1 cellular context compared by ENCODE assay signal in the genomic region with DNA sequence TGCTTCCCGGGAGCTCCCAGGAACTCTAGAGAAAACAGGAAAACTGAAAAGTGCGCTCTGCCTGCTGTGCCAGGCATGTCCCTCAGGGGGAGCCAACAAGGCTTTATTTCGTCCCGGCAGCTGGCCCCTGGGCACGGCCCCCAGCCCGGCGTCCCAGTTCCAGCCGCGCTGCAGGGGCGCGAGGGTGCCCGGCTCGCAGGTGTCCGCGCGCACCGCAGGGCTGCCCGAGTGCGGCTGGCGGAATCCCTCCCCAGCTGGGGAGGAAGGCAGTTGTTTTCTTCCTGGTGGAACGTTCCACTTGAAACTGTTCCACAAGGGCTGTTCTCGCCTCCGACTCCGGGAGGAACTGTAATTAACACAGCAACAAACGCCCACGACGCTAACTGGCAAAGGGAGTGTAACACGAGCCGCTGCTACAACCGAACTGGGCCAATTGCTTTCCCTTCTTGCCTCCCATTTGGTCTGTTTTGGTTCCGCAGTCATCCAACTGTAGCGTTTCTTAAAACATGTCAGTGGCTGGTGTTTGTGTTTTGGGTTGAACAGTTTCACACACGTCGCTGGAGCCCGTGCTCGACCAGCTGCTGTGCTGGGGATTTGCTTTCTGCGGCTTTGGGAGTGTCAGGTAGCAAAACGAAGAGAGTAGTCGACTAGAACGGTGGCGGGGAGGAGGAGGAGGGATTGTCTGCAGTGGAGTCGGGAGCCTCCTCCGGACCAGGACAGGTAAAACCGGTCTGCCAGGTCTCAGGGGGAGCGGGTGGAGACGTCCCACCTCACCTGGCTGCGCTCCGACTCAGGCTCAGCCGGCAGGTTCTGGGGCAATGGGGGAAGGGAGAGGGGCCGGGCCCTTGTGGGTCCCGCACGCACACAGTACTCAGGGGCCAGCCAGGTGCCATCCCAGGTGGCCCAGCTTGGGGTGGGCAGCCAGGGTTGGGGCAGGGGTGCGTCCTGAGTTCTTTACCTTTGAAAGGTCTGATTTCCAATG.
TF ChIP-seq lines count a peak whose summit lies in the region.

No MANE protein-coding gene starts in this region.

TF ChIP-seq in HepG2, 621 proteins besides CTCF, POLR2A, EP300 and RAD21 (continued from another document and continues in another):
- no peak for TF ChIP-seq ZNF230 (CRISPR knock-in tag; IDR thresholded peaks at IDR 0.05)
- no peak for TF ChIP-seq TBL1XR1 (IDR thresholded peaks at IDR 0.05; ENCODE audit: borderline replicate concordance, low read length, partially characterized antibody)
- no peak for TF ChIP-seq ZNF564 (CRISPR knock-in tag; IDR thresholded peaks at IDR 0.05)
- no peak for TF ChIP-seq PLRG1 (conservative IDR thresholded peaks at IDR 0.05)
- TF ChIP-seq DNMT3B (CRISPR knock-in tag; conservative IDR thresholded peaks at IDR 0.05) = no peak
- TF ChIP-seq NBN (conservative IDR thresholded peaks at IDR 0.05) = no peak
- TF ChIP-seq IRX3 (CRISPR knock-in tag; IDR thresholded peaks at IDR 0.05; ENCODE audit: borderline replicate concordance, low read depth) = no peak
- TF ChIP-seq, protein P1, sequence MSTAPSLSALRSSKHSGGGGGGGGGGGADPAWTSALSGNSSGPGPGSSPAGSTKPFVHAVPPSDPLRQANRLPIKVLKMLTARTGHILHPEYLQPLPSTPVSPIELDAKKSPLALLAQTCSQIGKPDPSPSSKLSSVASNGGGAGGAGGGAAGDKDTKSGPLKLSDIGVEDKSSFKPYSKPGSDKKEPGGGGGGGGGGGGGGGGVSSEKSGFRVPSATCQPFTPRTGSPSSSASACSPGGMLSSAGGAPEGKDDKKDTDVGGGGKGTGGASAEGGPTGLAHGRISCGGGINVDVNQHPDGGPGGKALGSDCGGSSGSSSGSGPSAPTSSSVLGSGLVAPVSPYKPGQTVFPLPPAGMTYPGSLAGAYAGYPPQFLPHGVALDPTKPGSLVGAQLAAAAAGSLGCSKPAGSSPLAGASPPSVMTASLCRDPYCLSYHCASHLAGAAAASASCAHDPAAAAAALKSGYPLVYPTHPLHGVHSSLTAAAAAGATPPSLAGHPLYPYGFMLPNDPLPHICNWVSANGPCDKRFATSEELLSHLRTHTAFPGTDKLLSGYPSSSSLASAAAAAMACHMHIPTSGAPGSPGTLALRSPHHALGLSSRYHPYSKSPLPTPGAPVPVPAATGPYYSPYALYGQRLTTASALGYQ (CRISPR knock-in tag; IDR thresholded peaks at IDR 0.05) = no peak
- TF ChIP-seq MED8 (CRISPR knock-in tag; IDR thresholded peaks at IDR 0.05; ENCODE audit: insufficient replicate concordance) = no peak
- no peak for TF ChIP-seq TBP (CRISPR knock-in tag; IDR thresholded peaks at IDR 0.05)
- TF ChIP-seq NCOA1 (CRISPR knock-in tag; IDR thresholded peaks at IDR 0.05) = no peak
- TF ChIP-seq ZNF382 (CRISPR knock-in tag; IDR thresholded peaks at IDR 0.05; ENCODE audit: borderline replicate concordance) = no peak
- TF ChIP-seq ZNF253 (CRISPR knock-in tag; IDR thresholded peaks at IDR 0.05; ENCODE audit: borderline replicate concordance) = no peak
- TF ChIP-seq, protein P2, sequence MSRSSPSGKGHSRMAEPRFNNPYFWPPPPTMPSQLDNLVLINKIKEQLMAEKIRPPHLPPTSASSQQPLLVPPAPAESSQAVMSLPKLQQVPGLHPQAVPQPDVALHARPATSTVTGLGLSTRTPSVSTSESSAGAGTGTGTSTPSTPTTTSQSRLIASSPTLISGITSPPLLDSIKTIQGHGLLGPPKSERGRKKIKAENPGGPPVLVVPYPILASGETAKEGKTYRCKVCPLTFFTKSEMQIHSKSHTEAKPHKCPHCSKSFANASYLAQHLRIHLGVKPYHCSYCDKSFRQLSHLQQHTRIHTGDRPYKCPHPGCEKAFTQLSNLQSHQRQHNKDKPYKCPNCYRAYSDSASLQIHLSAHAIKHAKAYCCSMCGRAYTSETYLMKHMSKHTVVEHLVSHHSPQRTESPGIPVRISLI (CRISPR knock-in tag; IDR thresholded peaks at IDR 0.05; ENCODE audit: borderline replicate concordance) = no peak
- no peak for TF ChIP-seq CBX2 (IDR thresholded peaks at IDR 0.05; ENCODE audit: low read depth, low read length)
- peak; percentile 91 for TF ChIP-seq CBX2 (CRISPR knock-in tag; IDR thresholded peaks at IDR 0.05; ENCODE audit: low read depth)
- TF ChIP-seq SPEN (CRISPR knock-in tag; IDR thresholded peaks at IDR 0.05; ENCODE audit: low read depth) = no peak
- no peak for TF ChIP-seq ZNF572 (CRISPR knock-in tag; IDR thresholded peaks at IDR 0.05)
- TF ChIP-seq JDP2 (CRISPR knock-in tag; IDR thresholded peaks at IDR 0.05; ENCODE audit: borderline replicate concordance) = no peak
- TF ChIP-seq CREM (IDR thresholded peaks at IDR 0.05) = no peak
- no peak for TF ChIP-seq CREM (CRISPR knock-in tag; IDR thresholded peaks at IDR 0.05)
- TF ChIP-seq ZNF484 (CRISPR knock-in tag; IDR thresholded peaks at IDR 0.05; ENCODE audit: borderline replicate concordance, low read depth) = no peak
- no peak for TF ChIP-seq EHMT2 (IDR thresholded peaks at IDR 0.05; ENCODE audit: borderline replicate concordance, low read depth, low read length)
- TF ChIP-seq ZBTB7A (CRISPR knock-in tag; IDR thresholded peaks at IDR 0.05) = no peak
- no peak for TF ChIP-seq ZNF615 (CRISPR knock-in tag; IDR thresholded peaks at IDR 0.05; ENCODE audit: borderline replicate concordance)
- TF ChIP-seq ZBTB34 (CRISPR knock-in tag; IDR thresholded peaks at IDR 0.05) = no peak
- TF ChIP-seq TAF1 (CRISPR knock-in tag; IDR thresholded peaks at IDR 0.05) = no peak
- TF ChIP-seq TEAD3 (CRISPR knock-in tag; optimal IDR thresholded peaks at IDR 0.05; ENCODE audit: borderline replicate concordance) = peak; percentile 37
- peak; percentile 45 for TF ChIP-seq BORCS8-MEF2B (CRISPR knock-in tag; IDR thresholded peaks at IDR 0.05)
- no peak for TF ChIP-seq PPARG (CRISPR knock-in tag; conservative IDR thresholded peaks at IDR 0.05)
- TF ChIP-seq, protein P3, sequence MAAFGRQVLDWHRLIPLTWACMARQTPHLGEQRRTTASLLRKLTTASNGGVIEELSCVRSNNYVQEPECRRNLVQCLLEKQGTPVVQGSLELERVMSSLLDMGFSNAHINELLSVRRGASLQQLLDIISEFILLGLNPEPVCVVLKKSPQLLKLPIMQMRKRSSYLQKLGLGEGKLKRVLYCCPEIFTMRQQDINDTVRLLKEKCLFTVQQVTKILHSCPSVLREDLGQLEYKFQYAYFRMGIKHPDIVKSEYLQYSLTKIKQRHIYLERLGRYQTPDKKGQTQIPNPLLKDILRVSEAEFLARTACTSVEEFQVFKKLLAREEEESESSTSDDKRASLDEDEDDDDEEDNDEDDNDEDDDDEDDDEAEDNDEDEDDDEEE (CRISPR knock-in tag; IDR thresholded peaks at IDR 0.05) = 0 out of 2 replicates have a peak, but pooled peaks have one; percentile 11
- TF ChIP-seq ZNF260 (CRISPR knock-in tag; IDR thresholded peaks at IDR 0.05; ENCODE audit: borderline replicate concordance, low read depth) = no peak
- TF ChIP-seq ZNF629 (CRISPR knock-in tag; conservative IDR thresholded peaks at IDR 0.05) = no peak
- TF ChIP-seq ZBTB38 (CRISPR knock-in tag; IDR thresholded peaks at IDR 0.05) = no peak
- no peak for TF ChIP-seq FOXA3 (CRISPR knock-in tag; IDR thresholded peaks at IDR 0.05)
- TF ChIP-seq GRHL1 (CRISPR knock-in tag; conservative IDR thresholded peaks at IDR 0.05) = no peak
- no peak for TF ChIP-seq CREB1 (IDR thresholded peaks at IDR 0.05)
- TF ChIP-seq CREB1 (CRISPR knock-in tag; IDR thresholded peaks at IDR 0.05) = no peak
- TF ChIP-seq MAFF (IDR thresholded peaks at IDR 0.05; ENCODE audit: low read depth, low read length) = no peak
- peak; percentile 72 for TF ChIP-seq XRCC5 (optimal IDR thresholded peaks at IDR 0.05; ENCODE audit: low read length)
- TF ChIP-seq, protein P4, sequence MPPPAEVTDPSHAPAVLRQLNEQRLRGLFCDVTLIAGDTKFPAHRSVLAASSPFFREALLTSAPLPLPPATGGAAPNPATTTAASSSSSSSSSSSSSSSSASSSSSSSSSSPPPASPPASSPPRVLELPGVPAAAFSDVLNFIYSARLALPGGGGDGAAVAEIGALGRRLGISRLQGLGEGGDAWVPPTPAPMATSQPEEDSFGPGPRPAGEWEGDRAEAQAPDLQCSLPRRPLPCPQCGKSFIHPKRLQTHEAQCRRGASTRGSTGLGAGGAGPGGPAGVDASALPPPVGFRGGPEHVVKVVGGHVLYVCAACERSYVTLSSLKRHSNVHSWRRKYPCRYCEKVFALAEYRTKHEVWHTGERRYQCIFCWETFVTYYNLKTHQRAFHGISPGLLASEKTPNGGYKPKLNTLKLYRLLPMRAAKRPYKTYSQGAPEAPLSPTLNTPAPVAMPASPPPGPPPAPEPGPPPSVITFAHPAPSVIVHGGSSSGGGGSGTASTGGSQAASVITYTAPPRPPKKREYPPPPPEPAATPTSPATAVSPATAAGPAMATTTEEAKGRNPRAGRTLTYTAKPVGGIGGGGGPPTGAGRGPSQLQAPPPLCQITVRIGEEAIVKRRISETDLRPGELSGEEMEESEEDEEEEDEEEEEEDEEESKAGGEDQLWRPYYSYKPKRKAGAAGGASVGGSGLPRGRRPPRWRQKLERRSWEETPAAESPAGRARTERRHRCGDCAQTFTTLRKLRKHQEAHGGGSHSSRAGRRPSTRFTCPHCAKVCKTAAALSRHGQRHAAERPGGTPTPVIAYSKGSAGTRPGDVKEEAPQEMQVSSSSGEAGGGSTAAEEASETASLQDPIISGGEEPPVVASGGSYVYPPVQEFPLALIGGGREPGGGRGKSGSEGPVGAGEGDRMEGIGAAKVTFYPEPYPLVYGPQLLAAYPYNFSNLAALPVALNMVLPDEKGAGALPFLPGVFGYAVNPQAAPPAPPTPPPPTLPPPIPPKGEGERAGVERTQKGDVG (CRISPR knock-in tag; IDR thresholded peaks at IDR 0.05; ENCODE audit: borderline replicate concordance) = no peak
- TF ChIP-seq CHD4 (IDR thresholded peaks at IDR 0.05; ENCODE audit: borderline replicate concordance, low read length) = no peak
- TF ChIP-seq TBX2 (CRISPR knock-in tag; IDR thresholded peaks at IDR 0.05; ENCODE audit: borderline replicate concordance) = no peak
- TF ChIP-seq ZNF501 (CRISPR knock-in tag; IDR thresholded peaks at IDR 0.05) = no peak
- no peak for TF ChIP-seq FIP1L1 (IDR thresholded peaks at IDR 0.05; ENCODE audit: borderline replicate concordance, insufficient read depth, low read depth, low read length)
- no peak for TF ChIP-seq SSRP1 (CRISPR knock-in tag; IDR thresholded peaks at IDR 0.05)
- no peak for TF ChIP-seq PRPF4 (IDR thresholded peaks at IDR 0.05; ENCODE audit: low read depth, low read length, poor library complexity, severe bottlenecking)
- TF ChIP-seq ZNF234 (CRISPR knock-in tag; conservative IDR thresholded peaks at IDR 0.05) = no peak
- no peak for TF ChIP-seq ZNF784 (CRISPR knock-in tag; IDR thresholded peaks at IDR 0.05; ENCODE audit: borderline replicate concordance)
- peak; percentile 43 to 64; a peak in 2 of 4 replicates for TF ChIP-seq HMGXB4 (CRISPR knock-in tag; IDR thresholded peaks at IDR 0.05; ENCODE audit: borderline replicate concordance in 1 of 2, low read depth in 1 of 2)
- no peak for TF ChIP-seq RARA (CRISPR knock-in tag; IDR thresholded peaks at IDR 0.05)
- TF ChIP-seq ZNF10 (CRISPR knock-in tag; IDR thresholded peaks at IDR 0.05; ENCODE audit: borderline replicate concordance, low read depth) = no peak
- peak; percentile 23; the same call in 1 of the 2 replicates for TF ChIP-seq MED1 (CRISPR knock-in tag; IDR thresholded peaks at IDR 0.05)
- TF ChIP-seq SRY (CRISPR knock-in tag; IDR thresholded peaks at IDR 0.05) = no peak
- TF ChIP-seq PHF21A (CRISPR knock-in tag; IDR thresholded peaks at IDR 0.05) = peak; percentile 49; the same call in 1 of the 2 replicates
- no peak for TF ChIP-seq MEIS1 (CRISPR knock-in tag; IDR thresholded peaks at IDR 0.05; ENCODE audit: borderline replicate concordance)
